Comparison of ENCODE assay signal across 25 cellular contexts in the genomic region with DNA sequence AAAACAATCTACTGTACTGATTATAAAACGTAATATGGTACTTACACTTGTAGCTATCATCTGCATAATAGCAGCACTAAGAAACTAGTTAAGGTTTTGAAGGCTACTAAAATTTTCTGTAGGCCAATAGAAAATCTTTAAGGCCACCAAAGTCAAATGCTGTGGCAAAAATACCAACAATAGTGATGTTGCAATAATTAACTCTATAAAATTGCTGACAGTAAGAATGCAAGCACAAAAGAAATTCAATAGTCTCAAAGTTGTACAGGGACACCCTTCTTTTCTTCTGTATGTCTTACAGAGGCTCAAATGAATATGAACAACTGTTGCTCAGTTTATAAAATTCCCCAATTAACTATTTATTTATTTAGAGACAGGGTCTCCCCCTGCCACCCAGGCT.
"Had no signal": no experiment of that assay in that cellular context is flagged by ENCODE, and none has a peak within 500 bp of the region (broad histone marks: within the 10 kb centered on the region; RNA-seq: fewer than 3 reads in every experiment).

No MANE protein-coding gene starts in this region.

- ATAC-seq: activated CD8-positive, alpha-beta memory T cell treated with anti-CD3 and anti-CD28 coated beads, Interleukin-2, amount 10 ng/mL, durations not matched to agents 7 days and 5 days; activated T-helper 17 cell treated with anti-CD3 and anti-CD28 coated beads, Interleukin-2, amount 50 U/mL, for 72 hours; T-helper 17 cell had no signal

- H3K27ac ChIP-seq: breast epithelium had no signal

- H3K4me3 Mint-ChIP-seq: activated B cell treated with CpG ODN at 0.5 μM for 24 hours; activated CD4-positive, alpha-beta T cell treated with anti-CD3 and anti-CD28 coated beads, Interleukin-2, amount 10 ng/mL, durations not matched to agents 24 days and 14 days; activated CD8-positive, alpha-beta memory T cell treated with anti-CD3 and anti-CD28 coated beads, Interleukin-2, amount 10 ng/mL, durations not matched to agents 7 days and 5 days; activated naive CD4-positive, alpha-beta T cell treated with anti-CD3 and anti-CD28 coated beads for 36 hours; activated naive CD8-positive, alpha-beta T cell; activated T-helper 17 cell treated with anti-CD3 and anti-CD28 coated beads, Interleukin-2, amount 50 U/mL, for 72 hours; T-helper 17 cell had no signal

- H3K4me3 ChIP-seq: breast epithelium had no signal

- H3K4me1 ChIP-seq: breast epithelium had no signal

- H3K9me3 ChIP-seq: breast epithelium had no signal

- H3K27ac Mint-ChIP-seq: activated B cell treated with CpG ODN at 0.5 μM for 24 hours; activated CD4-positive, alpha-beta T cell treated with anti-CD3 and anti-CD28 coated beads, Interleukin-2, amount 10 ng/mL, durations not matched to agents 24 days and 14 days; activated CD8-positive, alpha-beta memory T cell treated with anti-CD3 and anti-CD28 coated beads, Interleukin-2, amount 10 ng/mL, durations not matched to agents 7 days and 5 days; activated naive CD4-positive, alpha-beta T cell treated with anti-CD3 and anti-CD28 coated beads for 36 hours; activated naive CD8-positive, alpha-beta T cell; activated T-helper 17 cell treated with anti-CD3 and anti-CD28 coated beads, Interleukin-2, amount 50 U/mL, for 72 hours; T-helper 17 cell had no signal

- H3K36me3 Mint-ChIP-seq: activated CD8-positive, alpha-beta memory T cell treated with anti-CD3 and anti-CD28 coated beads, Interleukin-2, amount 10 ng/mL, durations not matched to agents 7 days and 5 days had no signal

- H3K27me3 ChIP-seq: breast epithelium had no signal

- H3K27me3 Mint-ChIP-seq: activated B cell treated with CpG ODN at 0.5 μM for 24 hours; activated CD4-positive, alpha-beta T cell treated with anti-CD3 and anti-CD28 coated beads, Interleukin-2, amount 10 ng/mL, durations not matched to agents 24 days and 14 days; activated CD8-positive, alpha-beta memory T cell treated with anti-CD3 and anti-CD28 coated beads, Interleukin-2, amount 10 ng/mL, durations not matched to agents 7 days and 5 days; activated naive CD8-positive, alpha-beta T cell; activated T-helper 17 cell treated with anti-CD3 and anti-CD28 coated beads, Interleukin-2, amount 50 U/mL, for 72 hours; T-helper 17 cell had no signal

- DNase-seq: activated B cell treated with CpG ODN at 0.5 μM for 24 hours; activated CD4-positive, alpha-beta T cell treated with anti-CD3 and anti-CD28 coated beads for 1 hour; activated CD4-positive, alpha-beta T cell treated with anti-CD3 and anti-CD28 coated beads, Interleukin-2, amount 10 ng/mL, durations not matched to agents 24 days and 14 days; activated CD4-positive, alpha-beta T cell treated with anti-CD3 and anti-CD28 coated beads, Interleukin-2, amount 50 U/mL, for 48 hours; activated CD8-positive, alpha-beta memory T cell treated with anti-CD3 and anti-CD28 coated beads, Interleukin-2, amount 10 ng/mL, durations not matched to agents 7 days and 5 days; activated gamma-delta T cell; activated naive CD4-positive, alpha-beta T cell treated with anti-CD3 and anti-CD28 coated beads for 36 hours; activated T-cell treated with anti-CD3 and anti-CD28 coated beads for 4 hours; activated T-cell treated with anti-CD3 and anti-CD28 coated beads, Interleukin-2, amount 50 U/mL, for 48 hours; Karpas-422; MM.1S; NCI-H1048; NCI-H1417; NCI-H1930; NCI-H510A treated with DMSO at 0.1 percent for 48 hours; NCI-H69; NK-92 treated with Interleukin-12 subunit alpha and Interleukin-12 subunit beta, amount 100 ng/mL, for 24 hours; SHP77 treated with DMSO at 0.1 percent for 48 hours; T-helper 17 cell; T1000 had no signal

- H3K9me3 Mint-ChIP-seq: activated B cell treated with CpG ODN at 0.5 μM for 24 hours; activated CD4-positive, alpha-beta T cell treated with anti-CD3 and anti-CD28 coated beads, Interleukin-2, amount 10 ng/mL, durations not matched to agents 24 days and 14 days; activated naive CD4-positive, alpha-beta T cell treated with anti-CD3 and anti-CD28 coated beads for 36 hours; activated T-helper 17 cell treated with anti-CD3 and anti-CD28 coated beads, Interleukin-2, amount 50 U/mL, for 72 hours had no signal

- H3K36me3 ChIP-seq: breast epithelium had no signal

- FAIRE-seq: RCC 7860, TTC549 had no signal
